ENCODE assay signal across 15 cellular contexts in the genomic region with DNA sequence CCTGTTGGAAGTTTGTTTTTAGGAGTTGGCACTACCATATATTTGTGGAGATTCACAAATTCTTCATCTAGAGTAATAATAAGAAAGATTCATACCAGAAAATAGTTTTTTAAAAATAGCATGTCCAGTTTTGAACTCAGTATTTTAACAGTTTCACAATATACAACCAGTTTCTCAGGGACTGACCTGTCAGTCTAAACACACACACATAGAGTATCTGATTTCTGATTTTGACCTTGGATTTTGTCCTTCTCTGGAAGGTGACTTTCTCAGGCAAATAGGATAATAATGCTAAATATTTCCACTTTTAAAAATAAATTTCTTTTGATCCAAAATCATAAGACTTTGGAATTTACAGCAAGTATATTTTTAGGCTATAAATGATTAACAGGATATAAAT. TPM values are rescaled to one million over a fixed set of nuclear protein-coding genes. Genes with fewer than 3 reads are reported as not detected.
DNase-seq lines count a peak whose midpoint lies in the region; ATAC-seq and FAIRE-seq lines count a peak whose summit lies in the region.
"Had no signal": no experiment of that assay in that cellular context is flagged by ENCODE, and none has a peak within 500 bp of the region (broad histone marks: within the 10 kb centered on the region; RNA-seq: fewer than 3 reads in every experiment).

No MANE protein-coding gene starts in this region.

- peak; percentile 35 for ATAC-seq in HG02798 (IDR thresholded peaks at IDR 0.05; ENCODE audit: poor library complexity, unreplicated experiment)
- ATAC-seq in HG03354 (IDR thresholded peaks at IDR 0.05; ENCODE audit: poor library complexity, severe bottlenecking, unreplicated experiment): no peak
- ATAC-seq: A549; CD8-positive, alpha-beta T cell; HCT116 had no signal

- H3K4me2 ChIP-seq in Karpas-422 (ENCODE audit: low read depth, low read length, poor library complexity, severe bottlenecking): peak overlapping the region; percentile 76
- H3K4me2 ChIP-seq: A549 had no signal

- peaks cover 63% of the 10 kb centered on the region for H3K4me1 ChIP-seq in Karpas-422 (ENCODE audit: low read length)
- H3K4me1 ChIP-seq: Caco-2 had no signal

- peak overlapping the region; percentile 90 for H3K27ac ChIP-seq in Karpas-422 (ENCODE audit: low read length)
- H3K27ac ChIP-seq: A549, GM23248 had no signal

- no peaks in the 10 kb centered on the region for H3K27me3 ChIP-seq in Karpas-422 (ENCODE audit: low read length)

- H3K36me3 ChIP-seq in Karpas-422 (ENCODE audit: insufficient read depth, low read length): no peaks in the 10 kb centered on the region

- H3K79me2 ChIP-seq in Karpas-422 (ENCODE audit: low read length): peaks cover 88% of the 10 kb centered on the region

- no peak overlapping the region for H2AFZ ChIP-seq in Karpas-422 (ENCODE audit: low read length)
- H2AFZ ChIP-seq: GM23248 had no signal

- peak; percentile 77 for FAIRE-seq in islet of Langerhans (lab: Jason Lieb, UNC)
- FAIRE-seq: A549, H54, HTR-8/SVneo had no signal

- no peaks in the 10 kb centered on the region for H3K9me2 ChIP-seq in Karpas-422 (replicated peaks; ENCODE audit: insufficient read depth, low read length)

- no peak for DNase-seq in Karpas-422
- no peak for DNase-seq in NCI-H446 (lab: John Stamatoyannopoulos, UW)
- no peak for DNase-seq in SK-N-DZ (ENCODE audit: low spot score)
- DNase-seq: Caco-2; CD8-positive, alpha-beta T cell; DND-41; GDM1; GM23248 had no signal

- no peaks in the 10 kb centered on the region for H4K20me1 ChIP-seq in Karpas-422 (ENCODE audit: insufficient read depth, low read depth, low read length)

- H3K4me3 ChIP-seq in Karpas-422 (ENCODE audit: low read length): peak overlapping the region; percentile 64; the same call in 1 of the 2 replicates
- H3K4me3 ChIP-seq: A549, GM23248 had no signal

- H3K9ac ChIP-seq in Karpas-422 (ENCODE audit: low read length): no peak overlapping the region
- H3K9ac ChIP-seq: GM23248 had no signal

- no peaks in the 10 kb centered on the region for H3K9me3 ChIP-seq in Karpas-422 (ENCODE audit: low read length)
- H3K9me3 ChIP-seq: A549, Caco-2 had no signal

RNA-seq across cellular contexts. Expression of a gene that starts 32.0 kb away (rescaled TPM):
- 65.5 and 65.9 TPM in 2 replicates for total RNA-seq in Karpas-422 (2014; rRNA removed; shearing (Covaris generic); ENCODE audit: low replicate concordance)
- 14.8 and 16.0 TPM in 2 replicates for polyA plus RNA-seq in SK-N-DZ (2014; cell fraction: cytosol; rRNA removed)
- 6.9 and 9.1 TPM in 2 replicates for polyA plus RNA-seq in SK-N-DZ (2014; cell fraction: nucleus; rRNA removed)
